In the genomic region with DNA sequence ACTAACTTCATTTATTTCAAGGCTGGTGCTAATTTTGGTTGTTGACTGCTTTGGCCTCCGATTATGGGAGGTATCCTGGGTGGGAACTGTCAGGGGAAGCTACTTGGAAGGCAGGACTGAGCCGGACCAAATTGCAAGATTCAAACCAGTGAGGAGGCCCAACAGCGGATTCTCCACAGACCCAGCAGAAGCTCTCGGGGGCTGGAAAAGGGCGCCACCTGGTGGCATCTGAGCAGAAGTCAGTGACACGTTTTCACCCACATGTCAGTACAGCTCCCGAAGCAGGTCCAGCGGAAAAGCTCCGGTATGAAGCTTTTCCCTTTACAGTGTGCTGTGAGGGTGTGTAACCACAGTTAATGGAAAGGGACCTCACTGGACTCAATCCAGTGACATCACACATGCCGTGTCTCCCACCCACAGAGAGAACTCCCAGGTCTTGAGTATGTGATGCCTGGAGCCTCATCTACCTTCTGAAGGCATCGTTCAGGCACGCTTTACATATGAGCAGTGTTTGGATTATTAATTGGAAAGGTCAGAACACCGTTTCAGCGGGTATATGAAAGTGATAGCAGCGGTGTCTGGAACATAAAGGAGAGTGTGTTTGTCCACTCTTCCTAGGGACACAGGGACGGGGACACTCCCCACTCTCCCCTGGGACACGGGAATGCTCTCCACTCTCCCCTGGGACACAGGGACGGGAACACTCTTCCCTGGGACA, we compare ENCODE assay signal across 1 cellular context.
TF ChIP-seq lines count a peak whose summit lies in the region.

No MANE protein-coding gene starts in this region.

TF ChIP-seq in K562, 482 proteins besides CTCF, POLR2A, EP300 and RAD21 (continued from another document and continues in another):
- TF ChIP-seq, protein P1, sequence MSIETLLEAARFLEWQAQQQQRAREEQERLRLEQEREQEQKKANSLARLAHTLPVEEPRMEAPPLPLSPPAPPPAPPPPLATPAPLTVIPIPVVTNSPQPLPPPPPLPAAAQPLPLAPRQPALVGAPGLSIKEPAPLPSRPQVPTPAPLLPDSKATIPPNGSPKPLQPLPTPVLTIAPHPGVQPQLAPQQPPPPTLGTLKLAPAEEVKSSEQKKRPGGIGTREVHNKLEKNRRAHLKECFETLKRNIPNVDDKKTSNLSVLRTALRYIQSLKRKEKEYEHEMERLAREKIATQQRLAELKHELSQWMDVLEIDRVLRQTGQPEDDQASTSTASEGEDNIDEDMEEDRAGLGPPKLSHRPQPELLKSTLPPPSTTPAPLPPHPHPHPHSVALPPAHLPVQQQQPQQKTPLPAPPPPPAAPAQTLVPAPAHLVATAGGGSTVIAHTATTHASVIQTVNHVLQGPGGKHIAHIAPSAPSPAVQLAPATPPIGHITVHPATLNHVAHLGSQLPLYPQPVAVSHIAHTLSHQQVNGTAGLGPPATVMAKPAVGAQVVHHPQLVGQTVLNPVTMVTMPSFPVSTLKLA (conservative IDR thresholded peaks at IDR 0.05), result peak in 1 of 2 experiments; percentile 36; a peak in 1 of 4 replicates
- TF ChIP-seq ZSCAN32 (CRISPR knock-in tag; IDR thresholded peaks at IDR 0.05) (no peak), CBX8 (IDR thresholded peaks at IDR 0.05; ENCODE audit: borderline replicate concordance, extremely low read depth, low read depth, low read length, poor library complexity, severe bottlenecking) (no peak), NFIX (CRISPR knock-in tag; IDR thresholded peaks at IDR 0.05; ENCODE audit: low read depth) (no peak), ZNF561 (CRISPR knock-in tag; conservative IDR thresholded peaks at IDR 0.05) (no peak), ZNF140 (CRISPR knock-in tag; IDR thresholded peaks at IDR 0.05) (no peak), L3MBTL2 (IDR thresholded peaks at IDR 0.05) (peak; percentile 90), ZNF12 (CRISPR knock-in tag; IDR thresholded peaks at IDR 0.05) (no peak), HDAC6 (IDR thresholded peaks at IDR 0.05; ENCODE audit: low read depth, low read length) (no peak), ZNF644 (tag; IDR thresholded peaks at IDR 0.05; ENCODE audit: low read depth) (no peak), MAZ (CRISPR knock-in tag; conservative IDR thresholded peaks at IDR 0.05 in 1 of 2, IDR thresholded peaks at IDR 0.05 in 1 of 2) (peak in 1 of 2 experiments; percentile 50; a peak in 1 of 4 replicates), ATF1 (CRISPR knock-in tag; IDR thresholded peaks at IDR 0.05) (no peak), ATF1 (tag; IDR thresholded peaks at IDR 0.05) (peak; percentile 39; the same call in 1 of the 2 replicates), DIDO1 (tag; IDR thresholded peaks at IDR 0.05; ENCODE audit: low read depth) (no peak), CREM (IDR thresholded peaks at IDR 0.05; ENCODE audit: low read depth) (peak; percentile 60; the same call in 1 of the 2 replicates), BRD9 (IDR thresholded peaks at IDR 0.05; ENCODE audit: low read depth, partially characterized antibody) (no peak), CEBPG (CRISPR knock-in tag; IDR thresholded peaks at IDR 0.05) (no peak), CEBPG (tag; conservative IDR thresholded peaks at IDR 0.05 in 1 of 2, IDR thresholded peaks at IDR 0.05 in 1 of 2) (no peak), SMAD2 (IDR thresholded peaks at IDR 0.05; ENCODE audit: low read depth, low read length) (no peak), LARP7 (IDR thresholded peaks at IDR 0.05) (no peak), BACH1 (tag; IDR thresholded peaks at IDR 0.05) (no peak), NCOA1 (IDR thresholded peaks at IDR 0.05; ENCODE audit: low read depth) (no peak), CBFB (CRISPR knock-in tag; IDR thresholded peaks at IDR 0.05) (no peak), TRIM28 (IDR thresholded peaks at IDR 0.05) (no peak), KAT8 (IDR thresholded peaks at IDR 0.05; ENCODE audit: low read depth) (no peak), RBM17 (IDR thresholded peaks at IDR 0.05; ENCODE audit: borderline replicate concordance, low read depth, low read length) (no peak), SPI1 (IDR thresholded peaks at IDR 0.05; ENCODE audit: borderline replicate concordance, low read depth, low read length) (no peak)
- TF ChIP-seq, protein P2, sequence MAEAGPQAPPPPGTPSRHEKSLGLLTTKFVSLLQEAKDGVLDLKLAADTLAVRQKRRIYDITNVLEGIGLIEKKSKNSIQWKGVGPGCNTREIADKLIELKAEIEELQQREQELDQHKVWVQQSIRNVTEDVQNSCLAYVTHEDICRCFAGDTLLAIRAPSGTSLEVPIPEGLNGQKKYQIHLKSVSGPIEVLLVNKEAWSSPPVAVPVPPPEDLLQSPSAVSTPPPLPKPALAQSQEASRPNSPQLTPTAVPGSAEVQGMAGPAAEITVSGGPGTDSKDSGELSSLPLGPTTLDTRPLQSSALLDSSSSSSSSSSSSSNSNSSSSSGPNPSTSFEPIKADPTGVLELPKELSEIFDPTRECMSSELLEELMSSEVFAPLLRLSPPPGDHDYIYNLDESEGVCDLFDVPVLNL (CRISPR knock-in tag; IDR thresholded peaks at IDR 0.05; ENCODE audit: low read depth), result no peak
- TF ChIP-seq, protein P3, sequence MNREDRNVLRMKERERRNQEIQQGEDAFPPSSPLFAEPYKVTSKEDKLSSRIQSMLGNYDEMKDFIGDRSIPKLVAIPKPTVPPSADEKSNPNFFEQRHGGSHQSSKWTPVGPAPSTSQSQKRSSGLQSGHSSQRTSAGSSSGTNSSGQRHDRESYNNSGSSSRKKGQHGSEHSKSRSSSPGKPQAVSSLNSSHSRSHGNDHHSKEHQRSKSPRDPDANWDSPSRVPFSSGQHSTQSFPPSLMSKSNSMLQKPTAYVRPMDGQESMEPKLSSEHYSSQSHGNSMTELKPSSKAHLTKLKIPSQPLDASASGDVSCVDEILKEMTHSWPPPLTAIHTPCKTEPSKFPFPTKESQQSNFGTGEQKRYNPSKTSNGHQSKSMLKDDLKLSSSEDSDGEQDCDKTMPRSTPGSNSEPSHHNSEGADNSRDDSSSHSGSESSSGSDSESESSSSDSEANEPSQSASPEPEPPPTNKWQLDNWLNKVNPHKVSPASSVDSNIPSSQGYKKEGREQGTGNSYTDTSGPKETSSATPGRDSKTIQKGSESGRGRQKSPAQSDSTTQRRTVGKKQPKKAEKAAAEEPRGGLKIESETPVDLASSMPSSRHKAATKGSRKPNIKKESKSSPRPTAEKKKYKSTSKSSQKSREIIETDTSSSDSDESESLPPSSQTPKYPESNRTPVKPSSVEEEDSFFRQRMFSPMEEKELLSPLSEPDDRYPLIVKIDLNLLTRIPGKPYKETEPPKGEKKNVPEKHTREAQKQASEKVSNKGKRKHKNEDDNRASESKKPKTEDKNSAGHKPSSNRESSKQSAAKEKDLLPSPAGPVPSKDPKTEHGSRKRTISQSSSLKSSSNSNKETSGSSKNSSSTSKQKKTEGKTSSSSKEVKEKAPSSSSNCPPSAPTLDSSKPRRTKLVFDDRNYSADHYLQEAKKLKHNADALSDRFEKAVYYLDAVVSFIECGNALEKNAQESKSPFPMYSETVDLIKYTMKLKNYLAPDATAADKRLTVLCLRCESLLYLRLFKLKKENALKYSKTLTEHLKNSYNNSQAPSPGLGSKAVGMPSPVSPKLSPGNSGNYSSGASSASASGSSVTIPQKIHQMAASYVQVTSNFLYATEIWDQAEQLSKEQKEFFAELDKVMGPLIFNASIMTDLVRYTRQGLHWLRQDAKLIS (CRISPR knock-in tag; IDR thresholded peaks at IDR 0.05), result no peak
- TF ChIP-seq, protein P4, sequence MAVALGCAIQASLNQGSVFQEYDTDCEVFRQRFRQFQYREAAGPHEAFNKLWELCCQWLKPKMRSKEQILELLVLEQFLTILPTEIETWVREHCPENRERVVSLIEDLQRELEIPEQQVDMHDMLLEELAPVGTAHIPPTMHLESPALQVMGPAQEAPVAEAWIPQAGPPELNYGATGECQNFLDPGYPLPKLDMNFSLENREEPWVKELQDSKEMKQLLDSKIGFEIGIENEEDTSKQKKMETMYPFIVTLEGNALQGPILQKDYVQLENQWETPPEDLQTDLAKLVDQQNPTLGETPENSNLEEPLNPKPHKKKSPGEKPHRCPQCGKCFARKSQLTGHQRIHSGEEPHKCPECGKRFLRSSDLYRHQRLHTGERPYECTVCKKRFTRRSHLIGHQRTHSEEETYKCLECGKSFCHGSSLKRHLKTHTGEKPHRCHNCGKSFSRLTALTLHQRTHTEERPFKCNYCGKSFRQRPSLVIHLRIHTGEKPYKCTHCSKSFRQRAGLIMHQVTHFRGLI (CRISPR knock-in tag; IDR thresholded peaks at IDR 0.05), result no peak
- TF ChIP-seq, protein P5, sequence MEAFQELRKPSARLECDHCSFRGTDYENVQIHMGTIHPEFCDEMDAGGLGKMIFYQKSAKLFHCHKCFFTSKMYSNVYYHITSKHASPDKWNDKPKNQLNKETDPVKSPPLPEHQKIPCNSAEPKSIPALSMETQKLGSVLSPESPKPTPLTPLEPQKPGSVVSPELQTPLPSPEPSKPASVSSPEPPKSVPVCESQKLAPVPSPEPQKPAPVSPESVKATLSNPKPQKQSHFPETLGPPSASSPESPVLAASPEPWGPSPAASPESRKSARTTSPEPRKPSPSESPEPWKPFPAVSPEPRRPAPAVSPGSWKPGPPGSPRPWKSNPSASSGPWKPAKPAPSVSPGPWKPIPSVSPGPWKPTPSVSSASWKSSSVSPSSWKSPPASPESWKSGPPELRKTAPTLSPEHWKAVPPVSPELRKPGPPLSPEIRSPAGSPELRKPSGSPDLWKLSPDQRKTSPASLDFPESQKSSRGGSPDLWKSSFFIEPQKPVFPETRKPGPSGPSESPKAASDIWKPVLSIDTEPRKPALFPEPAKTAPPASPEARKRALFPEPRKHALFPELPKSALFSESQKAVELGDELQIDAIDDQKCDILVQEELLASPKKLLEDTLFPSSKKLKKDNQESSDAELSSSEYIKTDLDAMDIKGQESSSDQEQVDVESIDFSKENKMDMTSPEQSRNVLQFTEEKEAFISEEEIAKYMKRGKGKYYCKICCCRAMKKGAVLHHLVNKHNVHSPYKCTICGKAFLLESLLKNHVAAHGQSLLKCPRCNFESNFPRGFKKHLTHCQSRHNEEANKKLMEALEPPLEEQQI (IDR thresholded peaks at IDR 0.05), result no peak
- TF ChIP-seq, protein P6, sequence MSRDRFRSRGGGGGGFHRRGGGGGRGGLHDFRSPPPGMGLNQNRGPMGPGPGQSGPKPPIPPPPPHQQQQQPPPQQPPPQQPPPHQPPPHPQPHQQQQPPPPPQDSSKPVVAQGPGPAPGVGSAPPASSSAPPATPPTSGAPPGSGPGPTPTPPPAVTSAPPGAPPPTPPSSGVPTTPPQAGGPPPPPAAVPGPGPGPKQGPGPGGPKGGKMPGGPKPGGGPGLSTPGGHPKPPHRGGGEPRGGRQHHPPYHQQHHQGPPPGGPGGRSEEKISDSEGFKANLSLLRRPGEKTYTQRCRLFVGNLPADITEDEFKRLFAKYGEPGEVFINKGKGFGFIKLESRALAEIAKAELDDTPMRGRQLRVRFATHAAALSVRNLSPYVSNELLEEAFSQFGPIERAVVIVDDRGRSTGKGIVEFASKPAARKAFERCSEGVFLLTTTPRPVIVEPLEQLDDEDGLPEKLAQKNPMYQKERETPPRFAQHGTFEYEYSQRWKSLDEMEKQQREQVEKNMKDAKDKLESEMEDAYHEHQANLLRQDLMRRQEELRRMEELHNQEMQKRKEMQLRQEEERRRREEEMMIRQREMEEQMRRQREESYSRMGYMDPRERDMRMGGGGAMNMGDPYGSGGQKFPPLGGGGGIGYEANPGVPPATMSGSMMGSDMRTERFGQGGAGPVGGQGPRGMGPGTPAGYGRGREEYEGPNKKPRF (IDR thresholded peaks at IDR 0.05; ENCODE audit: low read depth, low read length), result no peak
- TF ChIP-seq, protein P7, sequence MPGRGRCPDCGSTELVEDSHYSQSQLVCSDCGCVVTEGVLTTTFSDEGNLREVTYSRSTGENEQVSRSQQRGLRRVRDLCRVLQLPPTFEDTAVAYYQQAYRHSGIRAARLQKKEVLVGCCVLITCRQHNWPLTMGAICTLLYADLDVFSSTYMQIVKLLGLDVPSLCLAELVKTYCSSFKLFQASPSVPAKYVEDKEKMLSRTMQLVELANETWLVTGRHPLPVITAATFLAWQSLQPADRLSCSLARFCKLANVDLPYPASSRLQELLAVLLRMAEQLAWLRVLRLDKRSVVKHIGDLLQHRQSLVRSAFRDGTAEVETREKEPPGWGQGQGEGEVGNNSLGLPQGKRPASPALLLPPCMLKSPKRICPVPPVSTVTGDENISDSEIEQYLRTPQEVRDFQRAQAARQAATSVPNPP (IDR thresholded peaks at IDR 0.05; ENCODE audit: borderline replicate concordance, insufficient read depth, insufficient read length), result no peak
- TF ChIP-seq, protein P8, sequence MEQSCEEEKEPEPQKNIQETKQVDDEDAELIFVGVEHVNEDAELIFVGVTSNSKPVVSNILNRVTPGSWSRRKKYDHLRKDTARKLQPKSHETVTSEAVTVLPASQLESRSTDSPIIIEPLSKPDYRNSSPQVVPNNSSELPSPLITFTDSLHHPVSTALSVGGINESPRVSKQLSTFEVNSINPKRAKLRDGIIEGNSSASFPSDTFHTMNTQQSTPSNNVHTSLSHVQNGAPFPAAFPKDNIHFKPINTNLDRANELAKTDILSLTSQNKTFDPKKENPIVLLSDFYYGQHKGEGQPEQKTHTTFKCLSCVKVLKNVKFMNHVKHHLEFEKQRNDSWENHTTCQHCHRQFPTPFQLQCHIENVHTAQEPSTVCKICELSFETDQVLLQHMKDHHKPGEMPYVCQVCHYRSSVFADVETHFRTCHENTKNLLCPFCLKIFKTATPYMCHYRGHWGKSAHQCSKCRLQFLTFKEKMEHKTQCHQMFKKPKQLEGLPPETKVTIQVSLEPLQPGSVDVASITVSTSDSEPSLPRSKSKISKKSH (CRISPR knock-in tag; IDR thresholded peaks at IDR 0.05), result no peak
- TF ChIP-seq, protein P9, sequence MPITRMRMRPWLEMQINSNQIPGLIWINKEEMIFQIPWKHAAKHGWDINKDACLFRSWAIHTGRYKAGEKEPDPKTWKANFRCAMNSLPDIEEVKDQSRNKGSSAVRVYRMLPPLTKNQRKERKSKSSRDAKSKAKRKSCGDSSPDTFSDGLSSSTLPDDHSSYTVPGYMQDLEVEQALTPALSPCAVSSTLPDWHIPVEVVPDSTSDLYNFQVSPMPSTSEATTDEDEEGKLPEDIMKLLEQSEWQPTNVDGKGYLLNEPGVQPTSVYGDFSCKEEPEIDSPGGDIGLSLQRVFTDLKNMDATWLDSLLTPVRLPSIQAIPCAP (CRISPR knock-in tag; IDR thresholded peaks at IDR 0.05; ENCODE audit: borderline replicate concordance), result no peak
- TF ChIP-seq, protein P10, sequence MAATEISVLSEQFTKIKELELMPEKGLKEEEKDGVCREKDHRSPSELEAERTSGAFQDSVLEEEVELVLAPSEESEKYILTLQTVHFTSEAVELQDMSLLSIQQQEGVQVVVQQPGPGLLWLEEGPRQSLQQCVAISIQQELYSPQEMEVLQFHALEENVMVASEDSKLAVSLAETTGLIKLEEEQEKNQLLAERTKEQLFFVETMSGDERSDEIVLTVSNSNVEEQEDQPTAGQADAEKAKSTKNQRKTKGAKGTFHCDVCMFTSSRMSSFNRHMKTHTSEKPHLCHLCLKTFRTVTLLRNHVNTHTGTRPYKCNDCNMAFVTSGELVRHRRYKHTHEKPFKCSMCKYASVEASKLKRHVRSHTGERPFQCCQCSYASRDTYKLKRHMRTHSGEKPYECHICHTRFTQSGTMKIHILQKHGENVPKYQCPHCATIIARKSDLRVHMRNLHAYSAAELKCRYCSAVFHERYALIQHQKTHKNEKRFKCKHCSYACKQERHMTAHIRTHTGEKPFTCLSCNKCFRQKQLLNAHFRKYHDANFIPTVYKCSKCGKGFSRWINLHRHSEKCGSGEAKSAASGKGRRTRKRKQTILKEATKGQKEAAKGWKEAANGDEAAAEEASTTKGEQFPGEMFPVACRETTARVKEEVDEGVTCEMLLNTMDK (IDR thresholded peaks at IDR 0.05; ENCODE audit: borderline replicate concordance, insufficient read depth, low read depth, low read length, poor library complexity, severe bottlenecking), result peak; percentile 64
